Comparison of ENCODE assay signal across 10 cellular contexts in genomic region chr2:121903037-121903689, GRCh38.
DNase-seq lines count a peak whose midpoint lies in the region; TF ChIP-seq lines count a peak whose summit lies in the region.
"Had no signal": no experiment of that assay in that cellular context is flagged by ENCODE, and none has a peak within 500 bp of the region (broad histone marks: within the 10 kb centered on the region; RNA-seq: fewer than 3 reads in every experiment).

No MANE protein-coding gene starts in this region.

- no peaks in the 10 kb centered on the region for H3K79me2 ChIP-seq in neural progenitor cell (ENCODE audit: low read depth)

- no peak overlapping the region for H3K27ac Mint-ChIP-seq in neural progenitor cell

- H3K9me3 ChIP-seq in colonic mucosa: no peaks in the 10 kb centered on the region
- no peaks in the 10 kb centered on the region for H3K9me3 ChIP-seq in neural progenitor cell (ENCODE audit: low read depth)

- H3K4me2 ChIP-seq in neural progenitor cell: no peak overlapping the region

- DNase-seq in NCI-H1092 treated with DMSO at 0.1 percent for 48 hours (lab: John Stamatoyannopoulos, UW): peak; percentile 15
- DNase-seq in NCI-H1092 (lab: John Stamatoyannopoulos, UW): no peak
- peak; percentile 60 for DNase-seq in NCI-H1694 treated with DMSO at 0.1 percent for 48 hours (lab: John Stamatoyannopoulos, UW)
- peak; percentile 76 for DNase-seq in colonic mucosa
- no peak for DNase-seq in neural progenitor cell (ENCODE audit: low spot score)
- DNase-seq in NOMO-1 treated with dmso at 0.1 percent for 144 hours (lab: John Stamatoyannopoulos, UW; ENCODE audit: unreplicated experiment): no peak
- no peak for DNase-seq in dedifferentiated amniotic fluid mesenchymal stem cell (ENCODE audit: extremely low spot score)
- no peak for DNase-seq in head of caudate nucleus
- DNase-seq: 8988T had no signal

- TF ChIP-seq CTCF in colonic mucosa (IDR thresholded peaks at IDR 0.05) (no peak), neural progenitor cell (IDR thresholded peaks at IDR 0.05) (no peak)

- H3K4me1 Mint-ChIP-seq in neural progenitor cell: peaks cover 20% of the 10 kb centered on the region

- peaks cover 2% of the 10 kb centered on the region for H3F3A ChIP-seq in neural progenitor cell (ENCODE audit: low read depth)

- H3K4me1 ChIP-seq in colonic mucosa (no peaks in the 10 kb centered on the region), neural progenitor cell (peaks cover 5% of the 10 kb centered on the region)

- intact Hi-C loops in colonic mucosa (cut with DNase I): no loop called here
- intact Hi-C loops in head of caudate nucleus (cut with DNase I): no loop called here

- H3K9ac ChIP-seq in colonic mucosa (ENCODE audit: low read depth in 2 of 2, low read length in 2 of 2) (no peak overlapping the region), neural progenitor cell (no peak overlapping the region)

- H3K4me3 ChIP-seq in colonic mucosa: no peak overlapping the region
- H3K4me3 ChIP-seq in neural progenitor cell: no peak overlapping the region

- H3K27ac ChIP-seq in colonic mucosa: no peak overlapping the region
- no peak overlapping the region for H3K27ac ChIP-seq in neural progenitor cell
- H3K27ac ChIP-seq: epithelial cell of prostate had no signal

- no peaks in the 10 kb centered on the region for H3K36me3 Mint-ChIP-seq in neural progenitor cell

- no peaks in the 10 kb centered on the region for H3K9me3 Mint-ChIP-seq in neural progenitor cell

- H3K27me3 Mint-ChIP-seq in neural progenitor cell (ENCODE audit: insufficient read depth, low read depth): peaks cover 7% of the 10 kb centered on the region

- H3K36me3 ChIP-seq in colonic mucosa (no peaks in the 10 kb centered on the region), neural progenitor cell (no peaks in the 10 kb centered on the region)

- H3K4me3 Mint-ChIP-seq in neural progenitor cell: no peak overlapping the region

- H3K27me3 ChIP-seq in colonic mucosa (no peaks in the 10 kb centered on the region), neural progenitor cell (no peaks in the 10 kb centered on the region)

- no peaks in the 10 kb centered on the region for H4K20me1 ChIP-seq in neural progenitor cell (ENCODE audit: low read depth)

- peak overlapping the region; percentile 17 for H2AFZ ChIP-seq in neural progenitor cell (replicated peaks)

Comparison
In these comparisons a context has a peak if more than half of its experiments do, and no peak if none do; other contexts are left out.
1. DNase-seq: peak in NCI-H1092 treated with DMSO at 0.1 percent for 48 hours (single experiment), NCI-H1694 treated with DMSO at 0.1 percent for 48 hours (single experiment) and colonic mucosa (single experiment); none in NCI-H1092 (single experiment), neural progenitor cell (single experiment), NOMO-1 treated with dmso at 0.1 percent for 144 hours (single experiment), dedifferentiated amniotic fluid mesenchymal stem cell (single experiment) and head of caudate nucleus (0 of 42).